Comparison of ENCODE assay signal across 13 cellular contexts in genomic region chr13:101739382-101740178, GRCh38.
DNase-seq lines count a peak whose midpoint lies in the region; ATAC-seq and TF ChIP-seq lines count a peak whose summit lies in the region.
"Had no signal": no experiment of that assay in that cellular context is flagged by ENCODE, and none has a peak within 500 bp of the region (broad histone marks: within the 10 kb centered on the region; RNA-seq: fewer than 3 reads in every experiment).

No MANE protein-coding gene starts in this region.

- H3F3A ChIP-seq in GM23248 (ENCODE audit: insufficient read depth): 0 out of 2 replicates have a peak, but pooled peaks cover 13% of the 10 kb centered on the region
- no peaks in the 10 kb centered on the region for H3F3A ChIP-seq in neural progenitor cell (ENCODE audit: low read depth)

- H4K20me1 ChIP-seq in GM23248 (ENCODE audit: insufficient read depth) (no peaks in the 10 kb centered on the region), neural progenitor cell (ENCODE audit: low read depth) (no peaks in the 10 kb centered on the region)

- intact Hi-C loops in left colon (cut with DNase I, micrococcal nuclease) (no loop called here), left lung (cut with DNase I) (no loop called here)

- H3K36me3 Mint-ChIP-seq in neural progenitor cell: no peaks in the 10 kb centered on the region

- H3K36me3 ChIP-seq in left lung: no peaks in the 10 kb centered on the region
- H3K36me3 ChIP-seq in GM23248 (ENCODE audit: low read depth): no peaks in the 10 kb centered on the region
- no peaks in the 10 kb centered on the region for H3K36me3 ChIP-seq in neural progenitor cell

- TF ChIP-seq CTCF in left lung (IDR thresholded peaks at IDR 0.05): no peak
- TF ChIP-seq CTCF in neural progenitor cell (IDR thresholded peaks at IDR 0.05): no peak

- H3K4me3 Mint-ChIP-seq in neural progenitor cell: no peak overlapping the region

- H3K27ac ChIP-seq in left lung (no peak overlapping the region), GM23248 (no peak overlapping the region), neural progenitor cell (no peak overlapping the region)
- H3K27ac ChIP-seq: C4-2B, parathyroid adenoma, SK-N-MC had no signal

- no peak overlapping the region for H3K27ac Mint-ChIP-seq in neural progenitor cell

- H3K4me1 ChIP-seq in left lung (no peaks in the 10 kb centered on the region), GM23248 (ENCODE audit: insufficient read depth) (no peaks in the 10 kb centered on the region), neural progenitor cell (no peaks in the 10 kb centered on the region)
- H3K4me1 ChIP-seq: parathyroid adenoma had no signal

- in situ Hi-C loops in GM23248 (cut with MboI): no loop called here

- no peaks in the 10 kb centered on the region for H3K27me3 Mint-ChIP-seq in neural progenitor cell (ENCODE audit: insufficient read depth, low read depth)

- H3K9me2 ChIP-seq in GM23248 (ENCODE audit: insufficient read depth): no peaks in the 10 kb centered on the region

- H3K79me2 ChIP-seq in GM23248 (ENCODE audit: insufficient read depth) (no peaks in the 10 kb centered on the region), neural progenitor cell (ENCODE audit: low read depth) (no peaks in the 10 kb centered on the region)
- H3K79me2 ChIP-seq: parathyroid adenoma had no signal

- H3K27me3 ChIP-seq in left lung (no peaks in the 10 kb centered on the region), GM23248 (replicated peaks; ENCODE audit: insufficient read depth) (no peaks in the 10 kb centered on the region), neural progenitor cell (no peaks in the 10 kb centered on the region)

- H3K4me2 ChIP-seq in GM23248 (ENCODE audit: unreplicated experiment) (no peak overlapping the region), neural progenitor cell (no peak overlapping the region)

- H3K9ac ChIP-seq in GM23248 (no peak overlapping the region), neural progenitor cell (no peak overlapping the region)
- H3K9ac ChIP-seq: parathyroid adenoma had no signal

- H2AFZ ChIP-seq in GM23248 (no peak overlapping the region), neural progenitor cell (replicated peaks) (no peak overlapping the region)
- H2AFZ ChIP-seq: parathyroid adenoma had no signal

- H3K4me1 Mint-ChIP-seq in neural progenitor cell: no peaks in the 10 kb centered on the region

- no peaks in the 10 kb centered on the region for H3K9me3 Mint-ChIP-seq in neural progenitor cell

- peak; percentile 75 for ATAC-seq in GM18868 (IDR thresholded peaks at IDR 0.05; ENCODE audit: unreplicated experiment)
- ATAC-seq in GM21737 (IDR thresholded peaks at IDR 0.05; ENCODE audit: unreplicated experiment): peak; percentile 97
- ATAC-seq in HG03159 (IDR thresholded peaks at IDR 0.05; ENCODE audit: unreplicated experiment): peak; percentile 96
- peak; percentile 84 for ATAC-seq in left colon
- no peak for ATAC-seq in left lung

- 83% methylated on average over 9 of the region's 9 CpGs for WGBS in GM23248 (ENCODE audit: low coverage in 1 of 2, low lambda C conversion rate in 2 of 2, missing lambda C conversion rate in 2 of 2), 2 experiments

- H3K4me3 ChIP-seq in left lung (no peak overlapping the region), GM23248 (no peak overlapping the region), neural progenitor cell (no peak overlapping the region)
- H3K4me3 ChIP-seq: SK-N-MC had no signal

- H3K9me3 ChIP-seq in left lung: no peaks in the 10 kb centered on the region
- H3K9me3 ChIP-seq in GM23248 (ENCODE audit: low read depth): no peaks in the 10 kb centered on the region
- H3K9me3 ChIP-seq in neural progenitor cell (ENCODE audit: low read depth): no peaks in the 10 kb centered on the region

- DNase-seq in left colon (no peak), left lung (no peak), GM23248 (no peak), neural progenitor cell (ENCODE audit: low spot score) (no peak)
- no peak for DNase-seq in effector CD4-positive, alpha-beta T cell
- DNase-seq: amniotic stem cell, NCI-H2227 treated with DMSO at 0.1 percent for 48 hours had no signal
